1 cellular context compared by ENCODE assay signal in the genomic region with DNA sequence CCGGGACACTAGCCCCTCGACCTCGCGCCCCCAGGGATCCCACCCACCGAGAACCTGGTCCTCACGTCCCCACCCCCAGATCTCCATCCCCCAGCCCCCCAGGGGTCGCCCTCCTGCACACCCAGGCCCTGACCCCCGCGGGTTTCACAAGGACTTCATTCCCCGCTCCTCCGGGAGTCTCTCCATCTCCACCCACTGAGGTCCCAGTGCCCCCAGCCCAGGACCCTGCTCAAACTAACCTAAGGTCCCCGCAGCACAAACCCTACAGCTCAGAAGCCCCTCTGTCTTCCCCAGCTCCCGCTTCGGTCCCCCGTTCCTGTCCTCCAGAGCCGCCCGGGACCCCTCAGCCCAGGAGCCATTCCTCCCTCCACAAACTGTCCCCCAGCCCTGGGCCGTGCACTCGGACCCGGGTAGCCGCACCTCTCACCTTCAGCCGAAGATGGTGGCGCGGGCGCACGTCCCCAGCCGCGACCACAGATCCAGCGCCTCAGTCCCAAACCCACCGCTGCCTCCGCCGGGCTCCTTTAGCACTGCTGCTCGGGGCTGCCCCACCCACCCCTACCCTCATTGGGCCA.
TF ChIP-seq lines count a peak whose summit lies in the region.

A gene (minus strand): TSS at position 499 of the 575 bp plus-strand sequence. CDS start 7,479 bp downstream, outside the sequence.

TF ChIP-seq in H1, 55 proteins besides CTCF, POLR2A, EP300 and RAD21:
- peak; percentile 81 for TF ChIP-seq TAF1 (IDR thresholded peaks at IDR 0.05; ENCODE audit: low read depth, low read length)
- TF ChIP-seq EZH2 (IDR thresholded peaks at IDR 0.05; ENCODE audit: low read depth, low read length, severe bottlenecking), result no peak
- peak; percentile 82; the same call in 1 of the 2 replicates for TF ChIP-seq POLR2AphosphoS5 (IDR thresholded peaks at IDR 0.05; ENCODE audit: low read depth, low read length)
- TF ChIP-seq PHF8 (conservative IDR thresholded peaks at IDR 0.05; ENCODE audit: low read depth, low read length), result peak; percentile 18
- no peak for TF ChIP-seq FOSL1 (IDR thresholded peaks at IDR 0.05; ENCODE audit: insufficient read depth, low read depth, low read length)
- no peak for TF ChIP-seq CTBP2 (IDR thresholded peaks at IDR 0.05; ENCODE audit: borderline replicate concordance, insufficient read depth, insufficient read length, low read length)
- TF ChIP-seq EGR1 (IDR thresholded peaks at IDR 0.05; ENCODE audit: borderline replicate concordance, low read depth, low read length), result peak; percentile 61; the same call in 1 of the 2 replicates
- no peak for TF ChIP-seq ASH2L (IDR thresholded peaks at IDR 0.05; ENCODE audit: low read length)
- no peak for TF ChIP-seq BACH1 (IDR thresholded peaks at IDR 0.05; ENCODE audit: low read length)
- peak; percentile 68 for TF ChIP-seq TAF7 (optimal IDR thresholded peaks at IDR 0.05; ENCODE audit: borderline replicate concordance, low read depth, low read length)
- TF ChIP-seq TEAD4 (IDR thresholded peaks at IDR 0.05; ENCODE audit: low read depth, low read length), result no peak
- TF ChIP-seq TBP (IDR thresholded peaks at IDR 0.05; ENCODE audit: low read depth, low read length), result peak; percentile 80
- TF ChIP-seq SAP30 (IDR thresholded peaks at IDR 0.05; ENCODE audit: insufficient read depth, insufficient replicate concordance, low read length), result no peak
- TF ChIP-seq SP1 (IDR thresholded peaks at IDR 0.05; ENCODE audit: low read depth, low read length), result no peak
- no peak for TF ChIP-seq POU5F1 (IDR thresholded peaks at IDR 0.05; ENCODE audit: low read depth, low read length)
- TF ChIP-seq, protein P1, sequence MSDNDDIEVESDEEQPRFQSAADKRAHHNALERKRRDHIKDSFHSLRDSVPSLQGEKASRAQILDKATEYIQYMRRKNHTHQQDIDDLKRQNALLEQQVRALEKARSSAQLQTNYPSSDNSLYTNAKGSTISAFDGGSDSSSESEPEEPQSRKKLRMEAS (IDR thresholded peaks at IDR 0.05), result no peak
- TF ChIP-seq YY1 (IDR thresholded peaks at IDR 0.05; ENCODE audit: low read depth, low read length), result peak; percentile 78
- TF ChIP-seq SIRT6 (IDR thresholded peaks at IDR 0.05; ENCODE audit: low read length), result no peak
